Comparison of ENCODE assay signal across 35 cellular contexts in the genomic region with DNA sequence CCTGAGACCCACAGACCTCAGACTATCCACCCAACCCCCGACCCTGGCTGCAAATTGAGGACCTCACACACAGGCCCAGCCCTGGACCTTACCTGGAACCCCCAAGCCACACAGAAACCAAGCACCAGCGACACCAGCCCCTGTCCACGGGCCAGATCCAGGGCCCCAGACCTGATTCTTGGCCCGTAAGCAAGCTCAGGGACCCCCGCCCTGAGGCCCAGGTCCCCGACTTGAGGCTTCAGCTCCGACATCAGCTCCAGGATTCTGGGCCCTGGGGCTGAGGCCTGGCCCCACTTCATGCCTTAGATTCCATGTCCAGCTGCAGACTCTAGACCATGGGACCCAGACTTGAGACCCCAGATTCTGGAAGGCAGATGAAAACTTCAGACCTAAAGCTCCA. TPM values are rescaled to one million over a fixed set of nuclear protein-coding genes. Genes with fewer than 3 reads are reported as not detected.
A peak's percentile ranks its signal among the peaks of the same experiment; 100 is the strongest.
DNase-seq lines count a peak whose midpoint lies in the region; ATAC-seq, FAIRE-seq and TF ChIP-seq lines count a peak whose summit lies in the region.
"Had no signal": no experiment of that assay in that cellular context is flagged by ENCODE, and none has a peak within 500 bp of the region (broad histone marks: within the 10 kb centered on the region; RNA-seq: fewer than 3 reads in every experiment).

No MANE protein-coding gene starts in this region.

- H3K4me3 ChIP-seq in right atrium auricular region (no peak overlapping the region), kidney (ENCODE audit: low read length in 2 of 2) (no peak overlapping the region), testis (no peak overlapping the region)
- H3K4me3 ChIP-seq: ovary, PC-9, thyroid gland had no signal

- DNase-seq in right atrium auricular region (ENCODE audit: low spot score) (no peak), cardiac septum (ENCODE audit: low spot score) (no peak), caudate nucleus (lab: John Stamatoyannopoulos, UW) (no peak), kidney (peak; percentile 50), testis (no peak), NCI-H526 (lab: John Stamatoyannopoulos, UW) (no peak)
- DNase-seq in activated naive CD4-positive, alpha-beta T cell treated with anti-CD3 and anti-CD28 coated beads, Interleukin-2, amount 50 U/mL, for 72 hours (ENCODE audit: low spot score in 2 of 2): no peak
- DNase-seq: activated CD4-positive, alpha-beta T cell treated with anti-CD3 and anti-CD28 coated beads, Interleukin-2, amount 50 U/mL, for 48 hours; activated naive CD4-positive, alpha-beta T cell treated with Interleukin-2 at 50 U/mL for 16 hours; cortex of kidney; foreskin fibroblast; GOT3; MM.1S; naive thymus-derived CD8-positive, alpha-beta T cell; NCI-H1105 treated with DMSO at 0.1 percent for 48 hours; NCI-H1930; NCI-H510A; NK-92 treated with Interleukin-12 subunit alpha and Interleukin-12 subunit beta, amount 100 ng/mL, for 24 hours; PC-9; stimulated activated CD8-positive, alpha-beta memory T cell treated with anti-CD3 and anti-CD28 coated beads, Interleukin-4, amount 100 ng/mL, for 48 hours; thyroid gland had no signal

- FAIRE-seq in kidney (lab: Jason Lieb, UNC): no peak
- FAIRE-seq: bronchial epithelial cell had no signal

- H3K36me3 Mint-ChIP-seq in activated naive CD4-positive, alpha-beta T cell treated with anti-CD3 and anti-CD28 coated beads, Interleukin-2, amount 50 U/mL, for 72 hours: peaks cover 0 to 11% of the 10 kb centered on the region in 2 donors

- intact Hi-C loops in cardiac septum (cut with DNase I) (no loop called here), kidney (cut with DNase I) (no loop called here), testis (cut with DNase I; ENCODE audit: low total_unique reads) (no loop called here)

- H3K27me3 ChIP-seq in right atrium auricular region: peaks cover under 1 to 7% of the 10 kb centered on the region in 2 donors
- H3K27me3 ChIP-seq in testis: no peaks in the 10 kb centered on the region
- H3K27me3 ChIP-seq: ovary, vagina had no signal

- H3K9me3 Mint-ChIP-seq in activated naive CD4-positive, alpha-beta T cell treated with anti-CD3 and anti-CD28 coated beads, Interleukin-2, amount 50 U/mL, for 72 hours: no peaks in the 10 kb centered on the region
- H3K9me3 Mint-ChIP-seq: stimulated activated naive CD8-positive, alpha-beta T cell treated with anti-CD3 and anti-CD28 coated beads, Interleukin-15, Interleukin-2, amounts not matched to agents 100 ng/mL and 50 ng/mL, for 24 hours; T-helper 1 cell treated with Interleukin-12 subunit alpha and Interleukin-12 subunit beta and Interleukin-4 antibody, amounts not matched to agents 30 μg/mL and 1 μg/mL, for 36 hours had no signal

- WGBS in testis, 2 donors: 88 to 96% methylated on average over 4 to 7 of the region's 7 CpGs

- no peak for TF ChIP-seq POLR2A in testis (IDR thresholded peaks at IDR 0.05)

- no peak overlapping the region for H3K27ac Mint-ChIP-seq in activated naive CD4-positive, alpha-beta T cell treated with anti-CD3 and anti-CD28 coated beads, Interleukin-2, amount 50 U/mL, for 72 hours
- H3K27ac Mint-ChIP-seq: CD14-positive monocyte; stimulated activated naive CD8-positive, alpha-beta T cell treated with anti-CD3 and anti-CD28 coated beads, Interleukin-15, Interleukin-2, amounts not matched to agents 100 ng/mL and 50 ng/mL, for 24 hours; T-helper 1 cell treated with Interleukin-12 subunit alpha and Interleukin-12 subunit beta and Interleukin-4 antibody, amounts not matched to agents 30 μg/mL and 1 μg/mL, for 36 hours had no signal

- H3K9me3 ChIP-seq in right atrium auricular region (no peaks in the 10 kb centered on the region), kidney (ENCODE audit: control insufficient read depth in 1 of 2, low read length in 2 of 2) (no peaks in the 10 kb centered on the region), testis (no peaks in the 10 kb centered on the region)
- H3K9me3 ChIP-seq: esophagus muscularis mucosa, heart right ventricle, ovary, thyroid gland, vagina had no signal

- H3K4me1 ChIP-seq in right atrium auricular region: peaks cover 0 to 36% of the 10 kb centered on the region in 2 donors
- no peaks in the 10 kb centered on the region for H3K4me1 ChIP-seq in kidney (ENCODE audit: control insufficient read depth in 1 of 2, insufficient read depth in 1 of 2, low read depth in 1 of 2, low read length in 2 of 2)
- peaks cover 25% of the 10 kb centered on the region for H3K4me1 ChIP-seq in testis

- H3K36me3 ChIP-seq in right atrium auricular region (no peaks in the 10 kb centered on the region), kidney (ENCODE audit: control insufficient read depth in 1 of 2, insufficient read depth in 2 of 2, low read length in 2 of 2) (no peaks in the 10 kb centered on the region), testis (ENCODE audit: low read depth, missing control alignments) (no peaks in the 10 kb centered on the region)
- H3K36me3 ChIP-seq: esophagus muscularis mucosa, heart right ventricle, ovary, thyroid gland, vagina had no signal

- H3K9ac ChIP-seq in kidney (ENCODE audit: low read length in 2 of 2): no peak overlapping the region

- ATAC-seq in activated naive CD4-positive, alpha-beta T cell treated with anti-CD3 and anti-CD28 coated beads, Interleukin-2, amount 50 U/mL, for 72 hours: no peak
- ATAC-seq in HG02870 (IDR thresholded peaks at IDR 0.05; ENCODE audit: unreplicated experiment): no peak
- ATAC-seq: activated CD4-positive, CD25-positive, alpha-beta regulatory T cell treated with anti-CD3 and anti-CD28 coated beads, Interleukin-2, amount 50 U/mL, for 24 hours; naive thymus-derived CD8-positive, alpha-beta T cell; SK-N-SH treated with all-trans-retinoic acid at 6 μM for 48 hours had no signal

- TF ChIP-seq CTCF in right atrium auricular region (IDR thresholded peaks at IDR 0.05) (no peak), kidney (IDR thresholded peaks at IDR 0.05; ENCODE audit: borderline replicate concordance, extremely low read depth, insufficient read depth) (no peak), testis (IDR thresholded peaks at IDR 0.05) (no peak)

- peak overlapping the region; percentile 43 to 56 for H3K27ac ChIP-seq in right atrium auricular region
- H3K27ac ChIP-seq in caudate nucleus (ENCODE audit: low read depth, low read length): peak overlapping the region; percentile 99
- no peak overlapping the region for H3K27ac ChIP-seq in kidney (ENCODE audit: low read depth in 2 of 2, low read length in 2 of 2)
- peak overlapping the region; percentile 32 to 73 for H3K27ac ChIP-seq in testis
- H3K27ac ChIP-seq: ovary, PC-9, thyroid gland, vagina had no signal

RNA-seq across cellular contexts. Expression of gene TTYH1, which starts 6.3 kb away (rescaled TPM):
- total RNA-seq in right atrium auricular region (1 to 10 TPM; 1.7 to 2.7 TPM), cardiac septum (1.3 TPM), kidney (1.5 TPM), testis (100 to 1,000 TPM; 226 to 248 TPM)
- polyA plus RNA-seq in kidney (ENCODE audit: insufficient read depth, low read depth, low replicate concordance) (1.9 TPM), testis (ENCODE audit: insufficient read depth, low read depth, low replicate concordance) (126 TPM)
- under 1 TPM in 1 of 2 donors, not detected in 1; 0.37 TPM for total RNA-seq in activated naive CD4-positive, alpha-beta T cell treated with anti-CD3 and anti-CD28 coated beads, Interleukin-2, amount 50 U/mL, for 72 hours
- total RNA-seq: A172; bronchial epithelial cell; lung microvascular endothelial cell; naive thymus-derived CD8-positive, alpha-beta T cell had no signal
- polyA plus RNA-seq: CD14-positive monocyte had no signal

RNA-seq across cellular contexts. Expression of gene LENG8, which starts 27.5 kb away (rescaled TPM):
- 10 to 100 TPM; 32.1 to 36.4 TPM for total RNA-seq in right atrium auricular region
- 86.5 TPM for total RNA-seq in cardiac septum
- 208 TPM for total RNA-seq in kidney
- polyA plus RNA-seq in kidney (ENCODE audit: insufficient read depth, low read depth, low replicate concordance): 48.6 TPM
- 100 to 1,000 TPM; 313 to 507 TPM for total RNA-seq in testis
- polyA plus RNA-seq in testis (ENCODE audit: insufficient read depth, low read depth, low replicate concordance): 167 TPM
- total RNA-seq in activated naive CD4-positive, alpha-beta T cell treated with anti-CD3 and anti-CD28 coated beads, Interleukin-2, amount 50 U/mL, for 72 hours: 100 to 1,000 TPM; 191 to 205 TPM

RNA-seq across cellular contexts. Expression of gene LENG9, which starts 42.1 kb away (rescaled TPM):
- total RNA-seq in right atrium auricular region: 1 to 10 TPM; 2.1 to 4.9 TPM
- total RNA-seq in cardiac septum: 2.9 TPM
- 6.8 TPM for total RNA-seq in kidney
- polyA plus RNA-seq in kidney (ENCODE audit: insufficient read depth, low read depth, low replicate concordance): 2.0 TPM
- 1 to 10 TPM; 5.6 to 5.8 TPM for total RNA-seq in testis
- polyA plus RNA-seq in testis (ENCODE audit: insufficient read depth, low read depth, low replicate concordance): 1.9 TPM
- 1 to 10 TPM; 2.5 to 5.8 TPM for total RNA-seq in activated naive CD4-positive, alpha-beta T cell treated with anti-CD3 and anti-CD28 coated beads, Interleukin-2, amount 50 U/mL, for 72 hours
- total RNA-seq: A172 had no signal

RNA-seq across cellular contexts. Expression of gene CDC42EP5, which starts 51.6 kb away (rescaled TPM):
- total RNA-seq in right atrium auricular region (10 to 100 TPM; 11.4 to 15.2 TPM), cardiac septum (14.2 TPM), kidney (29.9 TPM), testis (10 to 100 TPM; 10.2 to 11.9 TPM)
- polyA plus RNA-seq in kidney (ENCODE audit: insufficient read depth, low read depth, low replicate concordance) (19.3 TPM), testis (ENCODE audit: insufficient read depth, low read depth, low replicate concordance) (7.8 TPM)
- not detected for total RNA-seq in activated naive CD4-positive, alpha-beta T cell treated with anti-CD3 and anti-CD28 coated beads, Interleukin-2, amount 50 U/mL, for 72 hours
- total RNA-seq: mononuclear cell; naive thymus-derived CD8-positive, alpha-beta T cell had no signal
- polyA plus RNA-seq: CD14-positive monocyte; naive thymus-derived CD8-positive, alpha-beta T cell had no signal

RNA-seq across cellular contexts. Expression of gene LAIR1, which starts 56.8 kb away (rescaled TPM):
- 1 to 10 TPM; 4.2 to 7.8 TPM for total RNA-seq in right atrium auricular region
- total RNA-seq in cardiac septum: 5.1 TPM
- 41.9 TPM for total RNA-seq in kidney
- 4.1 TPM for polyA plus RNA-seq in kidney (ENCODE audit: insufficient read depth, low read depth, low replicate concordance)
- 1 to 10 TPM; 6.4 to 7.1 TPM for total RNA-seq in testis
- 13.4 TPM for polyA plus RNA-seq in testis (ENCODE audit: insufficient read depth, low read depth, low replicate concordance)
- total RNA-seq in activated naive CD4-positive, alpha-beta T cell treated with anti-CD3 and anti-CD28 coated beads, Interleukin-2, amount 50 U/mL, for 72 hours: 1 to 10 TPM; 2.9 to 9.9 TPM
- total RNA-seq: A172, bronchial epithelial cell, lung microvascular endothelial cell, PC-9 had no signal

Comparison
In these comparisons a context has a peak if more than half of its experiments do, and no peak if none do; other contexts are left out.
1. H3K27ac ChIP-seq: peak in right atrium auricular region (2 of 2), caudate nucleus (single experiment) and testis (2 of 2); none in kidney (0 of 2).
2. RNA of gene TTYH1, which starts 6.3 kb away (total RNA-seq): 226 to 248 TPM in testis; 1.7 to 2.7 TPM in right atrium auricular region, 1.5 TPM in kidney (single experiment), 1.3 TPM in cardiac septum (single experiment) and 0.37 TPM in activated naive CD4-positive, alpha-beta T cell treated with anti-CD3 and anti-CD28 coated beads, Interleukin-2, amount 50 U/mL, for 72 hours; every median in the first group is over 10 times any median in the second.